Comparison of ENCODE assay signal across 1 cellular context in the genomic region with DNA sequence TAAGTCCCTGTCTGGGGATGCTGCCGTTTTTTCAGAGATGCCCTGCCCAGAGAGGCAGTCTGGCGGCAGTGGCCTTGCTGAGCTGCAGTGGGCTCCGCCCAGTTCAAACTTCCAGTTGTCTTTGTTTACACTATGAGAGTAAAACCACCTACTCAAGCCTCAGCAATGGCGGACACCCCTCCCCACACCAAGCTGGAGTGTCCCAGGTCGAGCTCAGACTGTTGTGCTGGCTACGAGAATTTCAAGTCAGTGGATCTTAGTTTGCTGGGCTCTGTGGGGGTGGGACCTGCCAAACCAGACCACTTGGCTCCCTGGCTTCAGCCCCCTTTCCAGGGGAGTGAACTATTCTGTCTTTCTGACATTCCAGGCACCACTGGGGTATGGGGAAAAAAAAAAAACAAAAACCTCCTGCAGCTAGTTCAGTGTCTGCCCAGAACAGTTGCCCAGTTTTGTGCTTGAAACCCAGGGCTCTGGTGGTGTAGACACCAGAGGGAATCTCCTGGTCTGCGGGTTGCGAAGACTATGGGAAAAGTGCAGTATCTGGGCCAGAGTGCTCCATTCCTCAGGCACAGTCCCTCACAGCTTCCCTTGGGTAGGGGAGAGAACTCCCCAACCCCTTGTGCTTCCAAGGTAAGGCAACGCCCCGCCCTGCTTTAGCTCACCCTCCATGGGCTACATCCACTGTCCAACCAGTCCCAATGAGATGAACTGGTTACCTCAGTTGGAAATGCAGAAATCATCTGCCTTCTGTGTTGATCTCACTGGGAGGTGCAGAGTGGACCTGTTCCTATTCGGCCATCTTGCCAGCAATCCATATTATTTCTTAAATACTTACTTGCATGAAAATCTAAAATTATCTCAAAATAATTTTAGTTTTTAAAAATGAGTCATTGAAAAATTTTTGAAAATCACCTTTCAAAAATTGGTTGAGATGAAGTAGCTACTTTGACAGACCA.
TF ChIP-seq lines count a peak whose summit lies in the region.

No MANE protein-coding gene starts in this region.

TF ChIP-seq in HepG2, 621 proteins besides CTCF, POLR2A, EP300 and RAD21 (continued from another document and continues in another):
- TF ChIP-seq ZNF503 (CRISPR knock-in tag; IDR thresholded peaks at IDR 0.05) = no peak; the same call in 1 of the 2 replicates
- peak; percentile 53 for TF ChIP-seq PAXIP1 (CRISPR knock-in tag; conservative IDR thresholded peaks at IDR 0.05)
- TF ChIP-seq SATB2 (CRISPR knock-in tag; IDR thresholded peaks at IDR 0.05) = 0 out of 2 replicates have a peak, but pooled peaks have one; percentile 36
- TF ChIP-seq XRCC5 (optimal IDR thresholded peaks at IDR 0.05; ENCODE audit: low read length) = peak; percentile 31
- no peak for TF ChIP-seq NR2F2 (IDR thresholded peaks at IDR 0.05; ENCODE audit: borderline replicate concordance, low read depth)
- TF ChIP-seq CREBL2 (CRISPR knock-in tag; IDR thresholded peaks at IDR 0.05; ENCODE audit: borderline replicate concordance) = no peak
- TF ChIP-seq, protein P1, sequence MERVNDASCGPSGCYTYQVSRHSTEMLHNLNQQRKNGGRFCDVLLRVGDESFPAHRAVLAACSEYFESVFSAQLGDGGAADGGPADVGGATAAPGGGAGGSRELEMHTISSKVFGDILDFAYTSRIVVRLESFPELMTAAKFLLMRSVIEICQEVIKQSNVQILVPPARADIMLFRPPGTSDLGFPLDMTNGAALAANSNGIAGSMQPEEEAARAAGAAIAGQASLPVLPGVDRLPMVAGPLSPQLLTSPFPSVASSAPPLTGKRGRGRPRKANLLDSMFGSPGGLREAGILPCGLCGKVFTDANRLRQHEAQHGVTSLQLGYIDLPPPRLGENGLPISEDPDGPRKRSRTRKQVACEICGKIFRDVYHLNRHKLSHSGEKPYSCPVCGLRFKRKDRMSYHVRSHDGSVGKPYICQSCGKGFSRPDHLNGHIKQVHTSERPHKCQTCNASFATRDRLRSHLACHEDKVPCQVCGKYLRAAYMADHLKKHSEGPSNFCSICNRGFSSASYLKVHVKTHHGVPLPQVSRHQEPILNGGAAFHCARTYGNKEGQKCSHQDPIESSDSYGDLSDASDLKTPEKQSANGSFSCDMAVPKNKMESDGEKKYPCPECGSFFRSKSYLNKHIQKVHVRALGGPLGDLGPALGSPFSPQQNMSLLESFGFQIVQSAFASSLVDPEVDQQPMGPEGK (CRISPR knock-in tag; IDR thresholded peaks at IDR 0.05) = peak; percentile 62
- TF ChIP-seq YEATS4 (CRISPR knock-in tag; IDR thresholded peaks at IDR 0.05; ENCODE audit: borderline replicate concordance) = 0 out of 2 replicates have a peak, but pooled peaks have one; percentile 23
- TF ChIP-seq ZNF598 (CRISPR knock-in tag; IDR thresholded peaks at IDR 0.05; ENCODE audit: borderline replicate concordance) = no peak
- TF ChIP-seq PRDM10 (CRISPR knock-in tag; IDR thresholded peaks at IDR 0.05; ENCODE audit: low read depth) = 0 out of 2 replicates have a peak, but pooled peaks have one; percentile 57
- TF ChIP-seq ZMAT3 (CRISPR knock-in tag; conservative IDR thresholded peaks at IDR 0.05) = peak; percentile 27; the same call in 1 of the 2 replicates
- peak; percentile 73; the same call in 1 of the 2 replicates for TF ChIP-seq SALL2 (CRISPR knock-in tag; IDR thresholded peaks at IDR 0.05)
- TF ChIP-seq MIER3 (CRISPR knock-in tag; IDR thresholded peaks at IDR 0.05; ENCODE audit: borderline replicate concordance) = no peak
- no peak for TF ChIP-seq ZNF614 (CRISPR knock-in tag; IDR thresholded peaks at IDR 0.05; ENCODE audit: borderline replicate concordance)
- peak; percentile 45; the same call in 1 of the 2 replicates for TF ChIP-seq FOXK1 (CRISPR knock-in tag; IDR thresholded peaks at IDR 0.05; ENCODE audit: borderline replicate concordance, low read depth)
- no peak for TF ChIP-seq ZBTB40 (IDR thresholded peaks at IDR 0.05)
- 0 out of 2 replicates have a peak, but pooled peaks have one; percentile 33 for TF ChIP-seq ZBTB40 (CRISPR knock-in tag; IDR thresholded peaks at IDR 0.05)
- TF ChIP-seq ZBTB2 (CRISPR knock-in tag; IDR thresholded peaks at IDR 0.05; ENCODE audit: low read depth) = no peak
- no peak; the same call in 1 of the 2 replicates for TF ChIP-seq AKAP8 (CRISPR knock-in tag; IDR thresholded peaks at IDR 0.05)
- no peak for TF ChIP-seq ZNF350 (CRISPR knock-in tag; IDR thresholded peaks at IDR 0.05; ENCODE audit: borderline replicate concordance, low read depth)
- TF ChIP-seq ZNF564 (CRISPR knock-in tag; IDR thresholded peaks at IDR 0.05) = no peak
- no peak for TF ChIP-seq ZNF296 (CRISPR knock-in tag; conservative IDR thresholded peaks at IDR 0.05)
- TF ChIP-seq TCF7L2 (IDR thresholded peaks at IDR 0.05; ENCODE audit: low read depth, low read length) = no peak
- no peak for TF ChIP-seq ZNF136 (CRISPR knock-in tag; IDR thresholded peaks at IDR 0.05; ENCODE audit: low read depth)
